ENCODE assay signal across 8 cellular contexts in genomic region chr9:133375724-133376654, GRCh38. TPM values are rescaled to one million over a fixed set of nuclear protein-coding genes. Genes with fewer than 3 reads are reported as not detected.
DNase-seq lines count a peak whose midpoint lies in the region; ATAC-seq, FAIRE-seq and TF ChIP-seq lines count a peak whose summit lies in the region.

STKLD1 (plus strand) TSS chr9:133376366; CDS start chr9:133376474, 108 bp downstream.
SURF4 (minus strand) TSS chr9:133376060; CDS start chr9:133375969, 91 bp downstream.

- H3K4me1 ChIP-seq in H1 (replicated peaks in 1 of 4; ENCODE audit: control insufficient read depth in 3 of 4, insufficient read depth in 4 of 4, low read length in 3 of 4): peaks cover 0 to 5% (median 0%) of the 10 kb centered on the region in 4 experiments; a peak in 1 of 7 replicates

- no peaks in the 10 kb centered on the region for H3K9me3 Mint-ChIP-seq in activated CD8-positive, alpha-beta memory T cell treated with anti-CD3 and anti-CD28 coated beads, Interleukin-2, amount 10 ng/mL, durations not matched to agents 7 days and 5 days (ENCODE audit: low read depth)

- H4K20me1 ChIP-seq in H1 (replicated peaks in 1 of 2; ENCODE audit: control insufficient read depth in 1 of 2, insufficient read depth in 2 of 2, low read length in 2 of 2): peaks cover 11 to 26% of the 10 kb centered on the region in 2 experiments

- H3K4me2 ChIP-seq in H1 (ENCODE audit: insufficient read depth in 1 of 2, low read depth in 2 of 2, low read length in 2 of 2): peak within 1 kb of the TSS; percentile 76 to 77

- H2BK12ac ChIP-seq in H1 (ENCODE audit: low read depth, low read length): no peak within 1 kb of the TSS

- no peak within 1 kb of the TSS for H2BK120ac ChIP-seq in H1 (replicated peaks; ENCODE audit: low read depth, low read length)

- no peak within 1 kb of the TSS for H2BK20ac ChIP-seq in H1 (ENCODE audit: low read length)

- peak within 1 kb of the TSS; percentile 80 for H3K27ac ChIP-seq in H1 (ENCODE audit: low read depth, low read length)

- TF ChIP-seq EP300 in H1 (IDR thresholded peaks at IDR 0.05; ENCODE audit: borderline replicate concordance in 1 of 2, low read depth in 2 of 2, low read length in 2 of 2): peak in 1 of 2 experiments; percentile 52; a peak in 1 of 3 replicates

- FAIRE-seq in H1 (lab: Jason Lieb, UNC): no peak

- peaks cover 8% of the 10 kb centered on the region; the same call in 1 of the 2 replicates for H3K23me2 ChIP-seq in H1 (ENCODE audit: low read depth, low read length)

- H3K4me3 ChIP-seq in H1 (ENCODE audit: extremely low read depth in 1 of 4, insufficient read depth in 2 of 4, low read depth in 3 of 4, low read length in 4 of 4): peak within 1 kb of the TSS; percentile 70 to 87 (median 74)

- peak; percentile 93 for DNase-seq in Caki2 (ENCODE audit: low read depth)
- peak in 74 of 76 experiments; percentile 45 to 96 (median 89) for DNase-seq in HUDEP-2 (lab: John Stamatoyannopoulos, UW; ENCODE audit: unreplicated experiment in 76 of 76)
- peak; percentile 92 for DNase-seq in NOMO-1 treated with DMSO at 0.1 percent for 48 hours (lab: John Stamatoyannopoulos, UW; ENCODE audit: unreplicated experiment)
- DNase-seq in activated CD8-positive, alpha-beta memory T cell treated with anti-CD3 and anti-CD28 coated beads, Interleukin-2, amount 10 ng/mL, durations not matched to agents 7 days and 5 days: peak; percentile 96
- DNase-seq in H1 (ENCODE audit: low read depth in 1 of 2, low spot score in 2 of 2): peak; percentile 81 to 99
- peak; percentile 99 for DNase-seq in mesenteric fat pad (ENCODE audit: low spot score)
- DNase-seq in stimulated activated CD8-positive, alpha-beta memory T cell treated with anti-CD3 and anti-CD28 coated beads, Interleukin-12 subunit alpha, Interleukin-12 subunit beta, amount 100 ng/mL, for 4 hours (ENCODE audit: low read depth): peak; percentile 95

- peak within 1 kb of the TSS; percentile 68; the same call in 1 of the 2 replicates for H4K8ac ChIP-seq in H1 (ENCODE audit: extremely low read depth, insufficient read depth, low read length)

- H3K27ac Mint-ChIP-seq in activated CD8-positive, alpha-beta memory T cell treated with anti-CD3 and anti-CD28 coated beads, Interleukin-2, amount 10 ng/mL, durations not matched to agents 7 days and 5 days: peak within 1 kb of the TSS; percentile 100

- H4K5ac ChIP-seq in H1 (ENCODE audit: insufficient read length, low read depth, low read length): peak within 1 kb of the TSS; percentile 57

- no peak within 1 kb of the TSS for H2AK5ac ChIP-seq in H1 (ENCODE audit: low read depth, low read length)

- H3K4me3 Mint-ChIP-seq in activated CD8-positive, alpha-beta memory T cell treated with anti-CD3 and anti-CD28 coated beads, Interleukin-2, amount 10 ng/mL, durations not matched to agents 7 days and 5 days: peak within 1 kb of the TSS; percentile 95

- peak within 1 kb of the TSS; percentile 96 for H3K4ac ChIP-seq in H1 (replicated peaks; ENCODE audit: insufficient read length, low read depth, low read length)

- ATAC-seq in GM21423 (IDR thresholded peaks at IDR 0.05; ENCODE audit: unreplicated experiment): peak; percentile 88
- peak; percentile 81 for ATAC-seq in activated CD8-positive, alpha-beta memory T cell treated with anti-CD3 and anti-CD28 coated beads, Interleukin-2, amount 10 ng/mL, durations not matched to agents 7 days and 5 days

- TF ChIP-seq CTCF in H1 (IDR thresholded peaks at IDR 0.05; ENCODE audit: control extremely low read depth in 1 of 3, insufficient read depth in 1 of 3, low read depth in 1 of 3, low read length in 3 of 3): no peak

- in situ Hi-C loops in Caki2 (cut with HindIII; ENCODE audit: low pct_unique_long_range_greater_than_20kb, low sequenced_read_pairs): loop anchor here (5.0 kb wide), 1 partner anchor 91 kb away; no protein-coding TSS in a partner anchor

- no peak for TF ChIP-seq RAD21 in H1 (IDR thresholded peaks at IDR 0.05 in 1 of 2, conservative IDR thresholded peaks at IDR 0.05 in 1 of 2; ENCODE audit: low read depth in 2 of 2, low read length in 2 of 2)

- H3K36me3 ChIP-seq in H1 (ENCODE audit: control insufficient read depth in 2 of 4, insufficient read depth in 4 of 4, low read length in 3 of 4): peaks cover 0 to 3% (median 2%) of the 10 kb centered on the region in 4 experiments; a peak in 3 of 8 replicates

- peaks cover 0 to 11% (median 6%) of the 10 kb centered on the region in 4 experiments; a peak in 5 of 7 replicates for H3K27me3 ChIP-seq in H1 (replicated peaks in 1 of 4; ENCODE audit: control insufficient read depth in 3 of 4, extremely low read depth in 1 of 4, insufficient read depth in 3 of 4, low read length in 3 of 4)

- peak within 1 kb of the TSS; percentile 0 for H3K56ac ChIP-seq in H1 (replicated peaks; ENCODE audit: insufficient read length, low read depth, low read length)

- H2BK5ac ChIP-seq in H1 (ENCODE audit: low read depth, low read length): no peak within 1 kb of the TSS; the same call in 1 of the 2 replicates

- H3K79me2 ChIP-seq in H1 (ENCODE audit: control insufficient read depth in 1 of 2, insufficient read depth in 2 of 2, low read length in 2 of 2): peaks cover 14 to 44% of the 10 kb centered on the region in 2 experiments

- H2AFZ ChIP-seq in H1 (ENCODE audit: low read length): peak within 1 kb of the TSS; percentile 64; the same call in 1 of the 2 replicates

- 13% methylated on average over 28 of the region's 120 CpGs; no CpG with 5 or more reads in 1 of the 2 experiments for WGBS in H1 (ENCODE audit: extremely low coverage in 1 of 2, insufficient coverage in 1 of 2, insufficient read length in 1 of 2, insufficient replicate concordance in 2 of 2, low coverage in 1 of 2, low lambda C conversion rate in 2 of 2, missing lambda C conversion rate in 1 of 2), 2 experiments

- CTCF ChIA-PET in activated CD8-positive, alpha-beta memory T cell treated with anti-CD3 and anti-CD28 coated beads, Interleukin-2, amount 10 ng/mL, durations not matched to agents 7 days and 5 days (lab: Charles Lee): interaction anchor here (0.6 to 2.2 kb wide), 13 partner anchors 16 to 353 kb away, joined by 3 to 9 read pairs (median 5); partner anchors contain the start of genes REXO4, SURF1 and SURF2
- CTCF ChIA-PET in H1 (lab: Charles Lee; ENCODE audit: partially characterized antibody): interaction anchor here (0.6 to 10.1 kb wide), 10 partner anchors 13 to 352 kb away, joined by 3 to 90 read pairs (median 5); partner anchors contain the start of genes CACFD1, SURF1 and SURF2

- POLR2A ChIA-PET in H1 (lab: Charles Lee; ENCODE audit: partially characterized antibody): interaction anchor here (0.9 to 19.9 kb wide), 9 partner anchors 9 to 45 kb away, joined by 3 to 461 read pairs (median 5); partner anchors contain the start of genes MED22, RPL7A, SURF1 and SURF2

- H4K91ac ChIP-seq in H1 (replicated peaks; ENCODE audit: insufficient read length, low read length): peak within 1 kb of the TSS; percentile 74

- H3K9me3 ChIP-seq in H1 (ENCODE audit: insufficient read depth in 2 of 2, low read depth in 1 of 2, low read length in 1 of 2): peaks cover 0 to 4% of the 10 kb centered on the region in 2 experiments; a peak in 2 of 4 replicates

- H3K79me1 ChIP-seq in H1 (ENCODE audit: low read depth, low read length): peaks cover 6% of the 10 kb centered on the region; the same call in 1 of the 2 replicates

- H3K18ac ChIP-seq in H1 (ENCODE audit: extremely low read depth, low read length): peak within 1 kb of the TSS; percentile 38

- peaks cover 25% of the 10 kb centered on the region for H3K36me3 Mint-ChIP-seq in activated CD8-positive, alpha-beta memory T cell treated with anti-CD3 and anti-CD28 coated beads, Interleukin-2, amount 10 ng/mL, durations not matched to agents 7 days and 5 days

- peaks cover 33% of the 10 kb centered on the region for H3K4me1 Mint-ChIP-seq in activated CD8-positive, alpha-beta memory T cell treated with anti-CD3 and anti-CD28 coated beads, Interleukin-2, amount 10 ng/mL, durations not matched to agents 7 days and 5 days

- peak in 1 of 2 experiments; percentile 82; a peak in 2 of 3 replicates for TF ChIP-seq POLR2A in H1 (IDR thresholded peaks at IDR 0.05; ENCODE audit: control extremely low read depth in 1 of 2, low read depth in 2 of 2, low read length in 2 of 2)

- H2BK15ac ChIP-seq in H1 (ENCODE audit: low read length): no peak within 1 kb of the TSS

- peaks cover 2% of the 10 kb centered on the region for H3K27me3 Mint-ChIP-seq in activated CD8-positive, alpha-beta memory T cell treated with anti-CD3 and anti-CD28 coated beads, Interleukin-2, amount 10 ng/mL, durations not matched to agents 7 days and 5 days

- H3K14ac ChIP-seq in H1 (ENCODE audit: insufficient read length): no peak within 1 kb of the TSS

- H3K23ac ChIP-seq in H1 (ENCODE audit: insufficient read length): no peak within 1 kb of the TSS

- peak within 1 kb of the TSS; percentile 65 to 92 (median 80) for H3K9ac ChIP-seq in H1 (replicated peaks in 1 of 4; ENCODE audit: extremely low read depth in 1 of 4, low read depth in 3 of 4, low read length in 3 of 4)

RNA-seq across cellular contexts. Expression of gene STKLD1, which starts in this region (rescaled TPM):
- 0.17 TPM in 1 of 2 replicates, not detected in the other for total RNA-seq in Caki2 (2014; rRNA removed; shearing (Covaris generic); ENCODE audit: low replicate concordance)
- total RNA-seq in activated CD8-positive, alpha-beta memory T cell treated with anti-CD3 and anti-CD28 coated beads, Interleukin-2, amount 10 ng/mL, durations not matched to agents 7 days and 5 days: 1 to 10 TPM in 1 of 2 experiments, under 1 TPM in 1; 0.20 to 1.4 TPM
- total RNA-seq in H1 (2021; fragmentation: NEBNext Ultra II Directional; extraction: Animal tissue kit (Norgen Biotek cat#: 25700)): not detected in 2 replicates
- 0.26 and 0.55 TPM in 2 replicates for polyA plus RNA-seq in H1 (2011; rRNA removed)
- 0.23 TPM for polyA plus RNA-seq in H1 (2011; cell fraction: cytosol; rRNA removed)
- 0.41 TPM for polyA plus RNA-seq in H1 (2011; cell fraction: nucleus; rRNA removed)
- polyA plus RNA-seq in H1 (2012, experiment 1 of 2): 0.08 to 0.95 TPM (median 0.52 TPM) in 4 replicates
- not detected for polyA plus RNA-seq in H1 (2012, experiment 2 of 2)
- polyA plus RNA-seq in H1 (2013, experiment 1 of 2): 0.34 TPM
- polyA plus RNA-seq in H1 (2013, experiment 2 of 2): 0.11 TPM
- 0.44 TPM in 1 of 2 replicates, not detected in the other for polyA minus RNA-seq in H1 (2011; rRNA and poly(A)+ RNA removed)
- not detected for polyA minus RNA-seq in H1 (2011; cell fraction: cytosol; rRNA and poly(A)+ RNA removed)
- polyA minus RNA-seq in H1 (2011; cell fraction: nucleus; rRNA and poly(A)+ RNA removed): not detected
- not detected for total RNA-seq in mesenteric fat pad

RNA-seq across cellular contexts. Expression of gene SURF4, which starts in this region (rescaled TPM):
- total RNA-seq in Caki2 (2014; rRNA removed; shearing (Covaris generic); ENCODE audit: low replicate concordance): 370 and 393 TPM in 2 replicates
- total RNA-seq in activated CD8-positive, alpha-beta memory T cell treated with anti-CD3 and anti-CD28 coated beads, Interleukin-2, amount 10 ng/mL, durations not matched to agents 7 days and 5 days: 100 to 1,000 TPM; 218 to 304 TPM
- total RNA-seq in H1 (2021; fragmentation: NEBNext Ultra II Directional; extraction: Animal tissue kit (Norgen Biotek cat#: 25700)): 167 and 182 TPM in 2 replicates
- polyA plus RNA-seq in H1 (2011; rRNA removed): 176 and 201 TPM in 2 replicates
- polyA plus RNA-seq in H1 (2011; cell fraction: cytosol; rRNA removed): 154 TPM
- polyA plus RNA-seq in H1 (2011; cell fraction: nucleus; rRNA removed): 157 TPM
- polyA plus RNA-seq in H1 (2012, experiment 1 of 2): 106 to 169 TPM (median 151 TPM) in 4 replicates
- polyA plus RNA-seq in H1 (2012, experiment 2 of 2): 213 TPM
- 201 TPM for polyA plus RNA-seq in H1 (2013, experiment 1 of 2)
- 241 TPM for polyA plus RNA-seq in H1 (2013, experiment 2 of 2)
- polyA minus RNA-seq in H1 (2011; rRNA and poly(A)+ RNA removed): 172 and 179 TPM in 2 replicates
- 105 TPM for polyA minus RNA-seq in H1 (2011; cell fraction: cytosol; rRNA and poly(A)+ RNA removed)
- polyA minus RNA-seq in H1 (2011; cell fraction: nucleus; rRNA and poly(A)+ RNA removed): 58.2 TPM
- total RNA-seq in mesenteric fat pad: 211 TPM

Comparison
In these comparisons a context has a peak if more than half of its experiments do, and no peak if none do; other contexts are left out.
1. Peak in every context shown above with its lines: DNase-seq, ATAC-seq, H3K4me3 ChIP-seq and H3K27ac ChIP-seq.